ENCODE assay signal across 18 cellular contexts in the genomic region with DNA sequence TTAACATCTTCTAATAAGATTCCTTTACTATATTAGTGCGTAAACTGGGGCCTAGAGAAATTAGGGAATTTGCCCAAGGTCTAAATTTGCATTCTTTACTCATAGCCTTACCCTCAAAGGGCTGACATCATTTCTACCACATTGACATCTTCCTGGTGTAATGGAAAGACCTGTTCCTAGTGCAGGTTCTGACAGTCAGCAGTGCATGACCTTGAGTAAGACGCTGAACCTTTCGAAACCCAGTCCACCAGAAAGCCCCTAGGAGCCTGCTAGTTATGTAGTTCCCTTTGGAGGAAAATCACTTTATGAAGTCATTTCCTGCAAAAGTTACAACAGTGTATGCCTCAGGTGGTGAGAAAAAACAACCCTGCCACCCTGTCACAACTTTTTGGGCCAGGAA.
DNase-seq lines count a peak whose midpoint lies in the region; ATAC-seq and TF ChIP-seq lines count a peak whose summit lies in the region.
"Had no signal": no experiment of that assay in that cellular context is flagged by ENCODE, and none has a peak within 500 bp of the region (broad histone marks: within the 10 kb centered on the region; RNA-seq: fewer than 3 reads in every experiment).

No MANE protein-coding gene starts in this region.

- peak in 1 of 2 donors; percentile 54 for ATAC-seq in activated T-cell treated with anti-CD3 and anti-CD28 coated beads, Interleukin-2, amount 50 U/mL, for 72 hours (replicated peaks in 1 of 2)
- ATAC-seq in GM19035 (IDR thresholded peaks at IDR 0.05; ENCODE audit: unreplicated experiment) (peak; percentile 45), HG03432 (IDR thresholded peaks at IDR 0.05; ENCODE audit: unreplicated experiment) (peak; percentile 53)
- ATAC-seq: activated T-cell treated with anti-CD3 and anti-CD28 coated beads, Interleukin-2, amount 50 U/mL, for 4 hours had no signal

- H3K9me3 Mint-ChIP-seq in activated T-cell treated with anti-CD3 and anti-CD28 coated beads, Interleukin-2, amount 50 U/mL, for 72 hours = no peaks in the 10 kb centered on the region
- H3K9me3 Mint-ChIP-seq: activated T-cell treated with anti-CD3 and anti-CD28 coated beads, Interleukin-2, amount 50 U/mL, for 4 hours; neural crest cell had no signal

- H3K4me3 ChIP-seq in epithelial cell of esophagus (ENCODE audit: low read length) = no peak overlapping the region
- H3K4me3 ChIP-seq: hepatocyte, stomach had no signal

- peaks cover 39% of the 10 kb centered on the region for H3K4me1 Mint-ChIP-seq in activated T-cell treated with anti-CD3 and anti-CD28 coated beads, Interleukin-2, amount 50 U/mL, for 72 hours (ENCODE audit: low read depth)

- in situ Hi-C loops in G401 (cut with HindIII; ENCODE audit: low sequenced_read_pairs) = no loop called here

- TF ChIP-seq CTCF in epithelial cell of esophagus (IDR thresholded peaks at IDR 0.05; ENCODE audit: insufficient read depth, low read depth, low read length, missing control alignments) = no peak

- H3K36me3 Mint-ChIP-seq in activated T-cell treated with anti-CD3 and anti-CD28 coated beads, Interleukin-2, amount 50 U/mL, for 72 hours (ENCODE audit: insufficient read depth in 2 of 2) = peaks cover 0 to 1% of the 10 kb centered on the region in 2 donors

- no peaks in the 10 kb centered on the region for H3K27me3 Mint-ChIP-seq in activated T-cell treated with anti-CD3 and anti-CD28 coated beads, Interleukin-2, amount 50 U/mL, for 72 hours (ENCODE audit: low read depth)

- DNase-seq in activated T-cell treated with anti-CD3 and anti-CD28 coated beads, Interleukin-2, amount 50 U/mL, for 72 hours = peak in 1 of 2 donors; percentile 19
- no peak for DNase-seq in activated T-cell treated with anti-CD3 and anti-CD28 coated beads, Interleukin-2, amount 50 U/mL, for 1 hour
- DNase-seq in epithelial cell of esophagus (ENCODE audit: low read depth) = peak; percentile 34
- no peak for DNase-seq in nucleus accumbens (lab: John Stamatoyannopoulos, UW)
- DNase-seq in effector CD4-positive, alpha-beta T cell = no peak
- DNase-seq in G401 (ENCODE audit: low spot score) = no peak
- DNase-seq: activated CD4-positive, alpha-beta T cell treated with anti-CD3 and anti-CD28 coated beads for 48 hours; activated T-cell treated with anti-CD3 and anti-CD28 coated beads, Interleukin-2, amount 50 U/mL, for 4 hours; kidney; mesendoderm; NCI-H1930; NCI-H510A treated with DMSO at 0.1 percent for 48 hours; OCI-M1; stomach had no signal

- H3K27ac Mint-ChIP-seq in activated T-cell treated with anti-CD3 and anti-CD28 coated beads, Interleukin-2, amount 50 U/mL, for 72 hours = peak overlapping the region; percentile 62

- no peak overlapping the region for H3K4me3 Mint-ChIP-seq in activated T-cell treated with anti-CD3 and anti-CD28 coated beads, Interleukin-2, amount 50 U/mL, for 72 hours
- H3K4me3 Mint-ChIP-seq: activated T-cell treated with anti-CD3 and anti-CD28 coated beads, Interleukin-2, amount 50 U/mL, for 4 hours; neural crest cell had no signal
